ENCODE assay signal across 11 cellular contexts in the genomic region with DNA sequence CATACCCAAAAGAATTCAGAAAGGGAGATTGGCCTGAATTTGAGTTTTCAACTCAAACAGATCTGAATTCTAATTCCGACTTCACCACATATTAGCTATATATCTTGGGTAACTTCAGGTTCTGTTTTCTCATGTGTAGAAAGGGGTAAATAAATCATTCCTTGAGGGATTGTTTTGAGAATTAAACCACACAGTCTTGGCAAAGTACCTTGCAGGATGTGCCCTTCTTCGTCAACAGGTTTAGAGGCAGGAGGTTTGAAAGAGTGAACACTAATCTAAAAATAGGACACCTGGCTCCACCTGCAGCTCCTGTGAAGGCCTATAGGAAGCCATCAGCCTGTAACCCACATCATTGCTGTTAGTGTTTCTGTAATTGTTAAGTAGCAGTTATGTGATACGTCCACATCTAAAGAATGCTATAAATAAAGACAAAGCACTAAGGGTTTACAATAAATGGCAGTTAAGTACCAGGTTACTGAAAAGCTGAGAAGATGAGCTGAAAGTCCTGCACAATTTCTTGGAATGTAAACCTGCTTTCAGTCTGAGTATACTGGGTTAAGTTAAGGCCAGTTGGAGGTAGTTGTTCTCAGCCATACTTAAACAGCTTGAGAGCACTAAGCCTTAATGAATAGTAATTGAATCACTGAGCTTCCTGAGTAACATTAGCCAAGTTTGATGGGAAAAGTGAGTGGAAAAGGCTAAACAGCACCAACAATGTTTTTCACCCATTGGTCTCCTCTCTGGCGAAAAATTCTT. TPM values are rescaled to one million over a fixed set of nuclear protein-coding genes. Genes with fewer than 3 reads are reported as not detected.
DNase-seq lines count a peak whose midpoint lies in the region; ATAC-seq and TF ChIP-seq lines count a peak whose summit lies in the region.
"Had no signal": no experiment of that assay in that cellular context is flagged by ENCODE, and none has a peak within 500 bp of the region (broad histone marks: within the 10 kb centered on the region; RNA-seq: fewer than 3 reads in every experiment).

No MANE protein-coding gene starts in this region.

- peaks cover 22 to 100% (median 36%) of the 10 kb centered on the region in 3 donors for H3K4me1 ChIP-seq in gastroesophageal sphincter
- H3K4me1 ChIP-seq in stomach smooth muscle (ENCODE audit: control insufficient read depth, insufficient read depth, low read length) = peaks cover 74% of the 10 kb centered on the region

- no peak for TF ChIP-seq POLR2A in gastroesophageal sphincter (IDR thresholded peaks at IDR 0.05)

- H3K36me3 ChIP-seq in gastroesophageal sphincter = no peaks in the 10 kb centered on the region
- H3K36me3 ChIP-seq in stomach smooth muscle (ENCODE audit: control insufficient read depth in 2 of 2, insufficient read depth in 2 of 2, low read length in 2 of 2) = no peaks in the 10 kb centered on the region

- H3K4me3 ChIP-seq in gastroesophageal sphincter = peak overlapping the region; percentile 9 to 52
- peak overlapping the region; percentile 44 to 83 for H3K4me3 ChIP-seq in stomach smooth muscle (ENCODE audit: low read length in 2 of 2)

- WGBS in gastroesophageal sphincter (ENCODE audit: low coverage in 1 of 2), 2 donors = 43 to 49% methylated on average over 4 of the region's 4 CpGs

- no peak for TF ChIP-seq CTCF in gastroesophageal sphincter (IDR thresholded peaks at IDR 0.05)

- H3K27ac ChIP-seq in gastroesophageal sphincter = peak overlapping the region; percentile 85 to 91 (median 88)
- peak overlapping the region; percentile 92 for H3K27ac ChIP-seq in stomach smooth muscle (ENCODE audit: low read length)
- H3K27ac ChIP-seq: KMS-11 had no signal

- H3K9me3 ChIP-seq in gastroesophageal sphincter (no peaks in the 10 kb centered on the region), stomach smooth muscle (ENCODE audit: control insufficient read depth in 2 of 2, low read length in 2 of 2) (no peaks in the 10 kb centered on the region)

- H3K27me3 ChIP-seq in gastroesophageal sphincter = no peaks in the 10 kb centered on the region
- no peaks in the 10 kb centered on the region for H3K27me3 ChIP-seq in stomach smooth muscle (ENCODE audit: control insufficient read depth in 1 of 2, insufficient read depth in 2 of 2, low read length in 2 of 2)

- peak; percentile 12 for ATAC-seq in SK-N-SH treated with all-trans-retinoic acid at 6 μM for 48 hours
- ATAC-seq in gastroesophageal sphincter = no peak
- ATAC-seq in GM19397 (IDR thresholded peaks at IDR 0.05; ENCODE audit: unreplicated experiment) = no peak

- H3K9ac ChIP-seq in stomach smooth muscle (ENCODE audit: low read length in 2 of 2) = peak overlapping the region; percentile 14 to 16
- H3K9ac ChIP-seq: KMS-11 had no signal

- DNase-seq in NCI-H510A treated with DMSO at 0.1 percent for 48 hours (lab: John Stamatoyannopoulos, UW) = peak; percentile 30
- no peak for DNase-seq in NCI-H510A (lab: John Stamatoyannopoulos, UW)
- no peak for DNase-seq in activated CD4-positive, alpha-beta T cell treated with anti-CD3 and anti-CD28 coated beads, Interleukin-2, amount 50 U/mL, for 48 hours
- no peak for DNase-seq in NCI-H2171 treated with DMSO at 0.1 percent for 48 hours (lab: John Stamatoyannopoulos, UW)
- DNase-seq: dorsolateral prefrontal cortex had no signal

- TF ChIP-seq EP300 in gastroesophageal sphincter (IDR thresholded peaks at IDR 0.05) = no peak

TF ChIP-seq in SK-N-SH treated with all-trans-retinoic acid at 6 μM for 48 hours, 23 proteins besides CTCF, POLR2A, EP300 and RAD21:
- TF ChIP-seq CSRNP3 (CRISPR knock-in tag; IDR thresholded peaks at IDR 0.05) (no peak), TCF4 (CRISPR knock-in tag; IDR thresholded peaks at IDR 0.05; ENCODE audit: borderline replicate concordance) (no peak), CSDC2 (CRISPR knock-in tag; IDR thresholded peaks at IDR 0.05) (no peak), ZNF70 (CRISPR knock-in tag; IDR thresholded peaks at IDR 0.05) (no peak), ZNF565 (CRISPR knock-in tag; conservative IDR thresholded peaks at IDR 0.05; ENCODE audit: low read depth) (no peak), ZC3H10 (CRISPR knock-in tag; IDR thresholded peaks at IDR 0.05) (no peak), POU6F1 (CRISPR knock-in tag; IDR thresholded peaks at IDR 0.05; ENCODE audit: borderline replicate concordance, low read depth) (no peak), ARNTL (CRISPR knock-in tag; IDR thresholded peaks at IDR 0.05; ENCODE audit: borderline replicate concordance, low read depth) (no peak), ISL1 (CRISPR knock-in tag; IDR thresholded peaks at IDR 0.05) (no peak), CREB5 (CRISPR knock-in tag; IDR thresholded peaks at IDR 0.05; ENCODE audit: low read depth) (no peak), OSR1 (CRISPR knock-in tag; IDR thresholded peaks at IDR 0.05) (no peak), GLIS3 (CRISPR knock-in tag; IDR thresholded peaks at IDR 0.05) (no peak), TOX (CRISPR knock-in tag; IDR thresholded peaks at IDR 0.05; ENCODE audit: borderline replicate concordance) (no peak), ZFP30 (CRISPR knock-in tag; IDR thresholded peaks at IDR 0.05) (no peak), ZFP3 (CRISPR knock-in tag; IDR thresholded peaks at IDR 0.05) (no peak)
- TF ChIP-seq, protein P1, sequence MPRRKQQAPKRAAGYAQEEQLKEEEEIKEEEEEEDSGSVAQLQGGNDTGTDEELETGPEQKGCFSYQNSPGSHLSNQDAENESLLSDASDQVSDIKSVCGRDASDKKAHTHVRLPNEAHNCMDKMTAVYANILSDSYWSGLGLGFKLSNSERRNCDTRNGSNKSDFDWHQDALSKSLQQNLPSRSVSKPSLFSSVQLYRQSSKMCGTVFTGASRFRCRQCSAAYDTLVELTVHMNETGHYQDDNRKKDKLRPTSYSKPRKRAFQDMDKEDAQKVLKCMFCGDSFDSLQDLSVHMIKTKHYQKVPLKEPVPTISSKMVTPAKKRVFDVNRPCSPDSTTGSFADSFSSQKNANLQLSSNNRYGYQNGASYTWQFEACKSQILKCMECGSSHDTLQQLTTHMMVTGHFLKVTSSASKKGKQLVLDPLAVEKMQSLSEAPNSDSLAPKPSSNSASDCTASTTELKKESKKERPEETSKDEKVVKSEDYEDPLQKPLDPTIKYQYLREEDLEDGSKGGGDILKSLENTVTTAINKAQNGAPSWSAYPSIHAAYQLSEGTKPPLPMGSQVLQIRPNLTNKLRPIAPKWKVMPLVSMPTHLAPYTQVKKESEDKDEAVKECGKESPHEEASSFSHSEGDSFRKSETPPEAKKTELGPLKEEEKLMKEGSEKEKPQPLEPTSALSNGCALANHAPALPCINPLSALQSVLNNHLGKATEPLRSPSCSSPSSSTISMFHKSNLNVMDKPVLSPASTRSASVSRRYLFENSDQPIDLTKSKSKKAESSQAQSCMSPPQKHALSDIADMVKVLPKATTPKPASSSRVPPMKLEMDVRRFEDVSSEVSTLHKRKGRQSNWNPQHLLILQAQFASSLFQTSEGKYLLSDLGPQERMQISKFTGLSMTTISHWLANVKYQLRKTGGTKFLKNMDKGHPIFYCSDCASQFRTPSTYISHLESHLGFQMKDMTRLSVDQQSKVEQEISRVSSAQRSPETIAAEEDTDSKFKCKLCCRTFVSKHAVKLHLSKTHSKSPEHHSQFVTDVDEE (CRISPR knock-in tag; IDR thresholded peaks at IDR 0.05) = no peak

RNA-seq across cellular contexts. Expression of gene CCDC80, which starts 6.0 kb away (rescaled TPM):
- 100 to 1,000 TPM in 2 of 4 donors, 10 to 100 TPM in 2; 30.8 to 208 (median 138) TPM for total RNA-seq in gastroesophageal sphincter
- total RNA-seq: activated T-helper 2 cell treated with anti-CD3 and anti-CD28 coated beads, Interferon-gamma antibody, Interleukin-2, Interleukin-4, amounts not matched to agents 10 μg/mL and 5 μg/mL and 100 μg/mL, durations not matched to agents 14 hours and 24 hours and 36 hours had no signal
